ENCODE assay signal across 15 cellular contexts in the genomic region with DNA sequence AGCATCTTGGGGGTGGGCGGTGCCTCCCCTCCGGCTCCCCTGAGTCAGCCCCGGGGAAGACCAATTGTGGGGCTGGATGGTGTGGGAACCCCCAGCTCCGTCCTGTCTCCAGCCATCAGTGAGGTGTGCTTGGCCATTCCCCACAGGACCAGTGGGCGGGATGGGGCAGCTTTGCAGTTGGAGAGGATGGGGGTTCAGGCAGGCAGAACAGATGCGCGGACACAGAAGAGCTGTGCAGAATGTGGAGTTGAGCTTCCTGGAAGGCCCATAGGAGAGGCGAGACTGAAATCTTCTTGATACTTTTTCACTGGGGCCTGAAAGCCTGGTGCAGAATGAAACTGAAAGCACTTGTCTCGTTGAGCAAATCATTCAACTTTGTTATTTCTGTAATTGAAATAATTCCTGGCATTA. TPM values are rescaled to one million over a fixed set of nuclear protein-coding genes. Genes with fewer than 3 reads are reported as not detected.
DNase-seq lines count a peak whose midpoint lies in the region; ATAC-seq and TF ChIP-seq lines count a peak whose summit lies in the region.
"Had no signal": no experiment of that assay in that cellular context is flagged by ENCODE, and none has a peak within 500 bp of the region (broad histone marks: within the 10 kb centered on the region; RNA-seq: fewer than 3 reads in every experiment).

No MANE protein-coding gene starts in this region.

- H3K27me3 Mint-ChIP-seq in activated naive CD4-positive, alpha-beta T cell treated with anti-CD3 and anti-CD28 coated beads for 36 hours (ENCODE audit: low read depth) = peaks cover 2% of the 10 kb centered on the region
- no peaks in the 10 kb centered on the region for H3K27me3 Mint-ChIP-seq in activated CD4-positive, alpha-beta memory T cell treated with anti-CD3 and anti-CD28 coated beads for 36 hours
- H3K27me3 Mint-ChIP-seq in neural progenitor cell (ENCODE audit: insufficient read depth, low read depth) = peaks cover 20% of the 10 kb centered on the region

- DNase-seq in activated naive CD4-positive, alpha-beta T cell treated with anti-CD3 and anti-CD28 coated beads for 36 hours = no peak
- DNase-seq in activated naive CD4-positive, alpha-beta T cell treated with Interleukin-2 at 50 U/mL for 16 hours = no peak
- DNase-seq in GM19238 (ENCODE audit: insufficient read length, low spot score) (peak; percentile 58), neural progenitor cell (ENCODE audit: low spot score) (no peak), substantia nigra (lab: John Stamatoyannopoulos, UW) (no peak), NCI-H1105 treated with DMSO at 0.1 percent for 48 hours (lab: John Stamatoyannopoulos, UW) (no peak)
- DNase-seq in activated CD4-positive, alpha-beta memory T cell treated with anti-CD3 and anti-CD28 coated beads for 36 hours = no peak
- DNase-seq: activated CD4-positive, alpha-beta T cell treated with anti-CD3 and anti-CD28 coated beads, Interleukin-2, amount 50 U/mL, for 48 hours; EL; head of caudate nucleus; KBM-7; left ventricle myocardium superior; NCI-H2081 had no signal

- no peaks in the 10 kb centered on the region for H3K36me3 Mint-ChIP-seq in activated naive CD4-positive, alpha-beta T cell treated with anti-CD3 and anti-CD28 coated beads for 36 hours (ENCODE audit: low read depth)
- no peaks in the 10 kb centered on the region for H3K36me3 Mint-ChIP-seq in activated CD4-positive, alpha-beta memory T cell treated with anti-CD3 and anti-CD28 coated beads for 36 hours
- H3K36me3 Mint-ChIP-seq in neural progenitor cell = peaks cover 1% of the 10 kb centered on the region

- H3K27me3 ChIP-seq in neural progenitor cell = no peaks in the 10 kb centered on the region

- ATAC-seq in GM19328 (IDR thresholded peaks at IDR 0.05; ENCODE audit: unreplicated experiment) = no peak
- ATAC-seq: left ventricle myocardium superior had no signal

- H3K4me3 Mint-ChIP-seq in activated naive CD4-positive, alpha-beta T cell treated with anti-CD3 and anti-CD28 coated beads for 36 hours = peak overlapping the region; percentile 21
- H3K4me3 Mint-ChIP-seq in activated CD4-positive, alpha-beta memory T cell treated with anti-CD3 and anti-CD28 coated beads for 36 hours = peak overlapping the region; percentile 50
- H3K4me3 Mint-ChIP-seq in neural progenitor cell = no peak overlapping the region

- no peaks in the 10 kb centered on the region for H3K9me3 ChIP-seq in neural progenitor cell (ENCODE audit: low read depth)
- H3K9me3 ChIP-seq: HAP-1 had no signal

- H3K27ac ChIP-seq in neural progenitor cell (no peak overlapping the region), substantia nigra (ENCODE audit: low read depth, low read length, poor library complexity, severe bottlenecking) (no peak overlapping the region)

- no peaks in the 10 kb centered on the region for H3K79me2 ChIP-seq in neural progenitor cell (ENCODE audit: low read depth)

- H3K27ac Mint-ChIP-seq in activated naive CD4-positive, alpha-beta T cell treated with anti-CD3 and anti-CD28 coated beads for 36 hours = peak overlapping the region; percentile 2
- no peak overlapping the region for H3K27ac Mint-ChIP-seq in activated CD4-positive, alpha-beta memory T cell treated with anti-CD3 and anti-CD28 coated beads for 36 hours
- peak overlapping the region; percentile 86 for H3K27ac Mint-ChIP-seq in neural progenitor cell

- no peaks in the 10 kb centered on the region for H4K20me1 ChIP-seq in neural progenitor cell (ENCODE audit: low read depth)

- H3K9me3 Mint-ChIP-seq in activated naive CD4-positive, alpha-beta T cell treated with anti-CD3 and anti-CD28 coated beads for 36 hours = no peaks in the 10 kb centered on the region
- H3K9me3 Mint-ChIP-seq in activated CD4-positive, alpha-beta memory T cell treated with anti-CD3 and anti-CD28 coated beads for 36 hours = no peaks in the 10 kb centered on the region
- H3K9me3 Mint-ChIP-seq in neural progenitor cell = peaks cover 6% of the 10 kb centered on the region

- H3K36me3 ChIP-seq in neural progenitor cell = no peaks in the 10 kb centered on the region
- H3K36me3 ChIP-seq: HAP-1 had no signal

- no peaks in the 10 kb centered on the region for H3F3A ChIP-seq in neural progenitor cell (ENCODE audit: low read depth)

- no peak for TF ChIP-seq CTCF in neural progenitor cell (IDR thresholded peaks at IDR 0.05)

- H3K4me1 ChIP-seq in neural progenitor cell = peaks cover 15% of the 10 kb centered on the region
- H3K4me1 ChIP-seq: HAP-1 had no signal

- intact Hi-C loops in activated naive CD4-positive, alpha-beta T cell treated with anti-CD3 and anti-CD28 coated beads for 36 hours (cut with micrococcal nuclease) = no loop called here
- intact Hi-C loops in activated CD4-positive, alpha-beta memory T cell treated with anti-CD3 and anti-CD28 coated beads for 36 hours (cut with micrococcal nuclease) = no loop called here

- H3K4me3 ChIP-seq in neural progenitor cell = no peak overlapping the region
- H3K4me3 ChIP-seq: HAP-1 had no signal

- no peak overlapping the region for H2AFZ ChIP-seq in neural progenitor cell (replicated peaks)

- POLR2A ChIA-PET in activated CD4-positive, alpha-beta memory T cell treated with anti-CD3 and anti-CD28 coated beads for 36 hours (lab: Charles Lee) = no interaction called here

- CTCF ChIA-PET in activated naive CD4-positive, alpha-beta T cell treated with anti-CD3 and anti-CD28 coated beads for 36 hours (lab: Charles Lee) = no interaction called here
- CTCF ChIA-PET in activated CD4-positive, alpha-beta memory T cell treated with anti-CD3 and anti-CD28 coated beads for 36 hours (lab: Charles Lee) = no interaction called here

- no peak overlapping the region for H3K9ac ChIP-seq in neural progenitor cell

- no peak overlapping the region for H3K4me2 ChIP-seq in neural progenitor cell

- H3K4me1 Mint-ChIP-seq in activated naive CD4-positive, alpha-beta T cell treated with anti-CD3 and anti-CD28 coated beads for 36 hours (ENCODE audit: low read depth) = peaks cover 26% of the 10 kb centered on the region
- peaks cover 14% of the 10 kb centered on the region for H3K4me1 Mint-ChIP-seq in activated CD4-positive, alpha-beta memory T cell treated with anti-CD3 and anti-CD28 coated beads for 36 hours (ENCODE audit: low read depth)
- H3K4me1 Mint-ChIP-seq in neural progenitor cell = peaks cover 55% of the 10 kb centered on the region

RNA-seq across cellular contexts. Expression of a gene that starts 23.8 kb away (rescaled TPM):
- 10 to 100 TPM; 37.2 to 37.6 TPM for total RNA-seq in activated naive CD4-positive, alpha-beta T cell treated with anti-CD3 and anti-CD28 coated beads for 36 hours
- 10 to 100 TPM; 77.8 to 82.8 TPM for total RNA-seq in activated CD4-positive, alpha-beta memory T cell treated with anti-CD3 and anti-CD28 coated beads for 36 hours
- total RNA-seq in neural progenitor cell (ENCODE audit: low replicate concordance) = 12.7 and 13.0 TPM in 2 replicates
